In the genomic region with DNA sequence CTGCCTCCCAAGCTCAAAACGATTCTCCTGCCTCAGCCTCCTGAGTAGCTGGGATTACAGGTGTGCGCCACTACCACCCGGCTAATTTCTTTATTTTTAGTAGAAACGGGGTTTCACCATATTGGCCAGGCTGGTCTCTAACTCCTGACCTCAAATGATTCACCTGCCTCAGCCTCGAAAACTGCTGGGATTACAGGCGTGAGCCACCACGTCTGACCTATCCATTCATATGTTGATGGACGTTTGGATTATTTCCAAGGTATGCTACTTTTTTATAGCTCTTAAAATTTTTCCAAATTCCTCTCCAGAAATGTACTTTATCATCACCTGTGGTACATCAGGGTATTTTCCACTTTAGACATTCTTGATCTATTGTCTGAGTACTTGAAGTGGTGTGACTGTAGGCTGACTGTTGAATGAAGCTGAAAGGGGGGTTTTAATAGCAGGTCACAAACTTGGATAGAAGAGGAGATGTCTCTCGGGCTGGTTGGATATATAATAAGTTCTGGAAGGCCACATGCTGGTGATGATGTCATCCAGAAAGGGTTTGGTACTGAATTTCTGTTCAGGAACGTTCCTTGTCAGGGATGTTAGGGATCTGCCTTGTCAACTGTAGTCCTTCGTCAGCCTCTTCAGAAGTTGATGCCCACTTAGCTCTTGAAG, we compare ENCODE assay signal across 17 cellular contexts. TPM values are rescaled to one million over a fixed set of nuclear protein-coding genes. Genes with fewer than 3 reads are reported as not detected.
A peak's percentile ranks its signal among the peaks of the same experiment; 100 is the strongest.
DNase-seq lines count a peak whose midpoint lies in the region; ATAC-seq and TF ChIP-seq lines count a peak whose summit lies in the region.
"Had no signal": no experiment of that assay in that cellular context is flagged by ENCODE, and none has a peak within 500 bp of the region (broad histone marks: within the 10 kb centered on the region; RNA-seq: fewer than 3 reads in every experiment).

No MANE protein-coding gene starts in this region.

- POLR2A ChIA-PET in activated CD8-positive, alpha-beta T cell treated with anti-CD3 and anti-CD28 coated beads, Interleukin-2, amount 10 ng/mL, durations not matched to agents 7 days and 5 days (lab: Charles Lee): no interaction called here

- TF ChIP-seq CTCF in mesothelial cell of epicardium (IDR thresholded peaks at IDR 0.05; ENCODE audit: unreplicated experiment): no peak

- peaks cover 4% of the 10 kb centered on the region for H3K9me3 Mint-ChIP-seq in activated naive CD8-positive, alpha-beta T cell treated with anti-CD3 and anti-CD28 coated beads, Interleukin-2, amount 50 U/mL, for 24 hours
- peaks cover 20% of the 10 kb centered on the region for H3K9me3 Mint-ChIP-seq in mesothelial cell of epicardium
- H3K9me3 Mint-ChIP-seq in activated CD8-positive, alpha-beta T cell treated with anti-CD3 and anti-CD28 coated beads, Interleukin-2, amount 10 ng/mL, durations not matched to agents 7 days and 5 days (ENCODE audit: insufficient read depth): no peaks in the 10 kb centered on the region

- H3K27me3 Mint-ChIP-seq in activated naive CD8-positive, alpha-beta T cell treated with anti-CD3 and anti-CD28 coated beads, Interleukin-2, amount 50 U/mL, for 24 hours: peaks cover 21% of the 10 kb centered on the region
- no peaks in the 10 kb centered on the region for H3K27me3 Mint-ChIP-seq in mesothelial cell of epicardium (ENCODE audit: low read depth)
- peaks cover 33% of the 10 kb centered on the region for H3K27me3 Mint-ChIP-seq in activated CD8-positive, alpha-beta T cell treated with anti-CD3 and anti-CD28 coated beads, Interleukin-2, amount 10 ng/mL, durations not matched to agents 7 days and 5 days (ENCODE audit: low read depth)

- H3K27ac Mint-ChIP-seq in activated naive CD8-positive, alpha-beta T cell treated with anti-CD3 and anti-CD28 coated beads, Interleukin-2, amount 50 U/mL, for 24 hours: peak overlapping the region; percentile 20
- H3K27ac Mint-ChIP-seq in mesothelial cell of epicardium: peak overlapping the region; percentile 45
- no peak overlapping the region for H3K27ac Mint-ChIP-seq in activated CD8-positive, alpha-beta T cell treated with anti-CD3 and anti-CD28 coated beads, Interleukin-2, amount 10 ng/mL, durations not matched to agents 7 days and 5 days
- H3K27ac Mint-ChIP-seq: CD8-positive, alpha-beta T cell had no signal

- peaks cover 53% of the 10 kb centered on the region for H3K36me3 Mint-ChIP-seq in activated naive CD8-positive, alpha-beta T cell treated with anti-CD3 and anti-CD28 coated beads, Interleukin-2, amount 50 U/mL, for 24 hours (ENCODE audit: low read depth)
- H3K36me3 Mint-ChIP-seq in mesothelial cell of epicardium: peaks cover 46% of the 10 kb centered on the region
- peaks cover 13% of the 10 kb centered on the region for H3K36me3 Mint-ChIP-seq in activated CD8-positive, alpha-beta T cell treated with anti-CD3 and anti-CD28 coated beads, Interleukin-2, amount 10 ng/mL, durations not matched to agents 7 days and 5 days (ENCODE audit: low read depth)

- CTCF ChIA-PET in activated CD8-positive, alpha-beta T cell treated with anti-CD3 and anti-CD28 coated beads, Interleukin-2, amount 10 ng/mL, durations not matched to agents 7 days and 5 days (lab: Charles Lee): interaction anchor here (0.9 to 1.4 kb wide), 2 partner anchors 18 to 29 kb away, joined by 3 to 9 read pairs; no protein-coding TSS in a partner anchor

- peaks cover 33% of the 10 kb centered on the region for H3K4me1 Mint-ChIP-seq in activated naive CD8-positive, alpha-beta T cell treated with anti-CD3 and anti-CD28 coated beads, Interleukin-2, amount 50 U/mL, for 24 hours
- peaks cover 34% of the 10 kb centered on the region for H3K4me1 Mint-ChIP-seq in mesothelial cell of epicardium
- peaks cover 24% of the 10 kb centered on the region for H3K4me1 Mint-ChIP-seq in activated CD8-positive, alpha-beta T cell treated with anti-CD3 and anti-CD28 coated beads, Interleukin-2, amount 10 ng/mL, durations not matched to agents 7 days and 5 days (ENCODE audit: low read depth)

- ATAC-seq in activated naive CD8-positive, alpha-beta T cell treated with anti-CD3 and anti-CD28 coated beads, Interleukin-2, amount 50 U/mL, for 24 hours: peak; percentile 36
- ATAC-seq in activated CD8-positive, alpha-beta T cell treated with anti-CD3 and anti-CD28 coated beads, Interleukin-2, amount 10 ng/mL, durations not matched to agents 7 days and 5 days: no peak
- ATAC-seq: CD8-positive, alpha-beta T cell; left colon had no signal

- H3K4me3 Mint-ChIP-seq in activated naive CD8-positive, alpha-beta T cell treated with anti-CD3 and anti-CD28 coated beads, Interleukin-2, amount 50 U/mL, for 24 hours: peak overlapping the region; percentile 1
- no peak overlapping the region for H3K4me3 Mint-ChIP-seq in mesothelial cell of epicardium
- H3K4me3 Mint-ChIP-seq in activated CD8-positive, alpha-beta T cell treated with anti-CD3 and anti-CD28 coated beads, Interleukin-2, amount 10 ng/mL, durations not matched to agents 7 days and 5 days: no peak overlapping the region
- H3K4me3 Mint-ChIP-seq: CD8-positive, alpha-beta T cell had no signal

- DNase-seq in NCI-H510A treated with DMSO at 0.1 percent for 48 hours (lab: John Stamatoyannopoulos, UW) (peak; percentile 23), NCI-H510A (lab: John Stamatoyannopoulos, UW) (no peak), ELR (ENCODE audit: low read depth) (peak; percentile 41), mesothelial cell of epicardium (ENCODE audit: low spot score in 2 of 2, unreplicated experiment in 2 of 2) (no peak), RPMI8226 (no peak), retina (no peak)
- no peak for DNase-seq in activated naive CD8-positive, alpha-beta T cell treated with anti-CD3 and anti-CD28 coated beads, Interleukin-2, amount 50 U/mL, for 24 hours
- DNase-seq in activated CD8-positive, alpha-beta T cell treated with anti-CD3 and anti-CD28 coated beads, Interleukin-2, amount 10 ng/mL, durations not matched to agents 7 days and 5 days: no peak
- DNase-seq: activated CD4-positive, alpha-beta T cell treated with anti-CD3 and anti-CD28 coated beads for 1 hour; amniotic stem cell; CD8-positive, alpha-beta T cell; GF-D8; hippocampal formation; left colon; NCI-H1694 treated with DMSO at 0.1 percent for 48 hours; NCI-H774; stimulated activated CD4-positive, alpha-beta T cell treated with anti-CD3 and anti-CD28 coated beads, Interleukin-1b, Interleukin-23, amount 100 ng/mL, for 48 hours had no signal

RNA-seq across cellular contexts. Expression of a gene that starts 7.4 kb away (rescaled TPM):
- total RNA-seq in mesothelial cell of epicardium: 397 to 427 TPM (median 416 TPM) in 3 replicates
- 10 to 100 TPM; 22.4 to 22.9 TPM for total RNA-seq in activated CD8-positive, alpha-beta T cell treated with anti-CD3 and anti-CD28 coated beads, Interleukin-2, amount 10 ng/mL, durations not matched to agents 7 days and 5 days

Comparison
In these comparisons a context has a peak if more than half of its experiments do, and no peak if none do; other contexts are left out.
1. DNase-seq: peak in NCI-H510A treated with DMSO at 0.1 percent for 48 hours (single experiment) and ELR (single experiment); none in NCI-H510A (single experiment), activated naive CD8-positive, alpha-beta T cell treated with anti-CD3 and anti-CD28 coated beads, Interleukin-2, amount 50 U/mL, for 24 hours (single experiment), mesothelial cell of epicardium (0 of 2), RPMI8226 (single experiment), retina (single experiment) and activated CD8-positive, alpha-beta T cell treated with anti-CD3 and anti-CD28 coated beads, Interleukin-2, amount 10 ng/mL, durations not matched to agents 7 days and 5 days (single experiment).
2. RNA of a gene that starts 7.4 kb away (total RNA-seq): 397 to 427 TPM in mesothelial cell of epicardium; 22.4 to 22.9 TPM in activated CD8-positive, alpha-beta T cell treated with anti-CD3 and anti-CD28 coated beads, Interleukin-2, amount 10 ng/mL, durations not matched to agents 7 days and 5 days; every median in the first group is over 10 times any median in the second.